ENCODE assay signal across 2 cellular contexts in the genomic region with DNA sequence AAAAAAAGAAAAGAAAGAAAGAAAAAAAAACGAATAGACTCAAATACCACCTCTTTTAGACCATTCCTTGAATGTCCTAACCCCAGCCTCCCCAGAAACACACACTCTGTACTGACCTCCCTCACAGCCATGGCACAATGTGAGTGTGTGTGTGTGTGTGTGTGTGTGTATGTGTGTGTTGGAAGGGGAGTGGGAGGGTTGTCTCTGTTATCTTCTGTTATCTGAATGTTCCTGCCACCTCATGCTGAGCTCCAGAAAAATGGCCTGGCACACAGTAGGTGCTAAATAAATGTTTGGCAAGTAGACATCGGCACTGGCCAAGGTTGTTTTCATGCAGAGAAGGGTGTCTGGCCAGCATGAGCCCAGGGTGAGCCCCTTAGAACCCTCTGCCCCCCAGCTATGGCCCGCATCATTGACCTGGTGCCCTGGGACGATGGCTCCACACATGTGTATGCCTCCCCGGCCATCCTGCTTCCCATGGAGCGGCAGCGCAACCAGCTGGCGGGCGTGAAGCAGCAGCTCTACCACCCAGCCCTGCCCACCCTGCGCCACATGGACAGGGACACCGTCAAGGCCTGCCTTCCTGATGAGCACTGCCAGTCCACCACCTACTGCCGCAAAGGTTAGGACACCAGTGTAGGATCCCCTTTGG.
A peak's percentile ranks its signal among the peaks of the same experiment; 100 is the strongest.
TF ChIP-seq lines count a peak whose summit lies in the region.

No MANE protein-coding gene starts in this region.

TF ChIP-seq in Ishikawa, 13 proteins besides CTCF, POLR2A, EP300 and RAD21:
- TF ChIP-seq TEAD4 (IDR thresholded peaks at IDR 0.05) (no peak), YY1 (IDR thresholded peaks at IDR 0.05; ENCODE audit: low read depth) (no peak), TCF12 (IDR thresholded peaks at IDR 0.05; ENCODE audit: low read depth) (no peak), CEBPB (IDR thresholded peaks at IDR 0.05) (no peak), ZBTB7A (IDR thresholded peaks at IDR 0.05; ENCODE audit: low read depth) (no peak), FOXM1 (IDR thresholded peaks at IDR 0.05; ENCODE audit: borderline replicate concordance, low read depth) (no peak), CREB1 (IDR thresholded peaks at IDR 0.05; ENCODE audit: low read depth) (no peak), TAF1 (IDR thresholded peaks at IDR 0.05; ENCODE audit: low read depth) (no peak), MAX (IDR thresholded peaks at IDR 0.05) (no peak), NFIC (IDR thresholded peaks at IDR 0.05) (no peak), EGR1 (IDR thresholded peaks at IDR 0.05) (no peak)
- TF ChIP-seq, protein P1, sequence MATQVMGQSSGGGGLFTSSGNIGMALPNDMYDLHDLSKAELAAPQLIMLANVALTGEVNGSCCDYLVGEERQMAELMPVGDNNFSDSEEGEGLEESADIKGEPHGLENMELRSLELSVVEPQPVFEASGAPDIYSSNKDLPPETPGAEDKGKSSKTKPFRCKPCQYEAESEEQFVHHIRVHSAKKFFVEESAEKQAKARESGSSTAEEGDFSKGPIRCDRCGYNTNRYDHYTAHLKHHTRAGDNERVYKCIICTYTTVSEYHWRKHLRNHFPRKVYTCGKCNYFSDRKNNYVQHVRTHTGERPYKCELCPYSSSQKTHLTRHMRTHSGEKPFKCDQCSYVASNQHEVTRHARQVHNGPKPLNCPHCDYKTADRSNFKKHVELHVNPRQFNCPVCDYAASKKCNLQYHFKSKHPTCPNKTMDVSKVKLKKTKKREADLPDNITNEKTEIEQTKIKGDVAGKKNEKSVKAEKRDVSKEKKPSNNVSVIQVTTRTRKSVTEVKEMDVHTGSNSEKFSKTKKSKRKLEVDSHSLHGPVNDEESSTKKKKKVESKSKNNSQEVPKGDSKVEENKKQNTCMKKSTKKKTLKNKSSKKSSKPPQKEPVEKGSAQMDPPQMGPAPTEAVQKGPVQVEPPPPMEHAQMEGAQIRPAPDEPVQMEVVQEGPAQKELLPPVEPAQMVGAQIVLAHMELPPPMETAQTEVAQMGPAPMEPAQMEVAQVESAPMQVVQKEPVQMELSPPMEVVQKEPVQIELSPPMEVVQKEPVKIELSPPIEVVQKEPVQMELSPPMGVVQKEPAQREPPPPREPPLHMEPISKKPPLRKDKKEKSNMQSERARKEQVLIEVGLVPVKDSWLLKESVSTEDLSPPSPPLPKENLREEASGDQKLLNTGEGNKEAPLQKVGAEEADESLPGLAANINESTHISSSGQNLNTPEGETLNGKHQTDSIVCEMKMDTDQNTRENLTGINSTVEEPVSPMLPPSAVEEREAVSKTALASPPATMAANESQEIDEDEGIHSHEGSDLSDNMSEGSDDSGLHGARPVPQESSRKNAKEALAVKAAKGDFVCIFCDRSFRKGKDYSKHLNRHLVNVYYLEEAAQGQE (IDR thresholded peaks at IDR 0.05; ENCODE audit: low read depth), result no peak
- TF ChIP-seq, protein P2, sequence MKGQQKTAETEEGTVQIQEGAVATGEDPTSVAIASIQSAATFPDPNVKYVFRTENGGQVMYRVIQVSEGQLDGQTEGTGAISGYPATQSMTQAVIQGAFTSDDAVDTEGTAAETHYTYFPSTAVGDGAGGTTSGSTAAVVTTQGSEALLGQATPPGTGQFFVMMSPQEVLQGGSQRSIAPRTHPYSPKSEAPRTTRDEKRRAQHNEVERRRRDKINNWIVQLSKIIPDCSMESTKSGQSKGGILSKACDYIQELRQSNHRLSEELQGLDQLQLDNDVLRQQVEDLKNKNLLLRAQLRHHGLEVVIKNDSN (IDR thresholded peaks at IDR 0.05), result no peak

TF ChIP-seq in K562, 482 proteins besides CTCF, POLR2A, EP300 and RAD21 (continues in another document):
- TF ChIP-seq FOXP1 (CRISPR knock-in tag; IDR thresholded peaks at IDR 0.05) (0 out of 2 replicates have a peak, but pooled peaks have one; percentile 40), MTA3 (IDR thresholded peaks at IDR 0.05; ENCODE audit: borderline replicate concordance) (0 out of 2 replicates have a peak, but pooled peaks have one; percentile 54), ZNF785 (CRISPR knock-in tag; IDR thresholded peaks at IDR 0.05) (no peak), ZBTB1 (CRISPR knock-in tag; IDR thresholded peaks at IDR 0.05; ENCODE audit: borderline replicate concordance, low read depth) (no peak), TRIM24 (IDR thresholded peaks at IDR 0.05) (0 out of 4 replicates have a peak, but pooled peaks have one; percentile 30 to 42), ZHX1 (conservative IDR thresholded peaks at IDR 0.05; ENCODE audit: low read length) (no peak), RBM25 (IDR thresholded peaks at IDR 0.05; ENCODE audit: low read depth, low read length, severe bottlenecking) (no peak), DDX20 (tag; IDR thresholded peaks at IDR 0.05; ENCODE audit: low read depth) (no peak), NR3C1 (CRISPR knock-in tag; IDR thresholded peaks at IDR 0.05) (no peak), ZBTB5 (IDR thresholded peaks at IDR 0.05) (no peak), ZNF76 (CRISPR knock-in tag; IDR thresholded peaks at IDR 0.05; ENCODE audit: borderline replicate concordance) (no peak), BRD9 (IDR thresholded peaks at IDR 0.05; ENCODE audit: low read depth, partially characterized antibody) (peak; percentile 21), ILF3 (IDR thresholded peaks at IDR 0.05; ENCODE audit: borderline replicate concordance) (no peak), PHF20 (IDR thresholded peaks at IDR 0.05; ENCODE audit: partially characterized antibody) (no peak), POLR3A (IDR thresholded peaks at IDR 0.05; ENCODE audit: borderline replicate concordance, extremely low read depth, insufficient read depth, insufficient read length) (no peak), ZNF165 (CRISPR knock-in tag; IDR thresholded peaks at IDR 0.05; ENCODE audit: borderline replicate concordance) (no peak), GABPB2 (CRISPR knock-in tag; conservative IDR thresholded peaks at IDR 0.05) (no peak), GATA2 (CRISPR knock-in tag; IDR thresholded peaks at IDR 0.05) (0 out of 2 replicates have a peak, but pooled peaks have one; percentile 33), CHAMP1 (IDR thresholded peaks at IDR 0.05) (no peak; the same call in 1 of the 2 replicates), PTRF (tag; IDR thresholded peaks at IDR 0.05) (no peak), ZNF57 (CRISPR knock-in tag; IDR thresholded peaks at IDR 0.05) (no peak), CEBPG (CRISPR knock-in tag; IDR thresholded peaks at IDR 0.05) (no peak), CEBPG (tag; conservative IDR thresholded peaks at IDR 0.05 in 1 of 2, IDR thresholded peaks at IDR 0.05 in 1 of 2) (no peak), CAMTA2 (CRISPR knock-in tag; conservative IDR thresholded peaks at IDR 0.05) (no peak), NFIX (CRISPR knock-in tag; IDR thresholded peaks at IDR 0.05; ENCODE audit: low read depth) (no peak), PHB (CRISPR knock-in tag; IDR thresholded peaks at IDR 0.05) (no peak), NCOA2 (IDR thresholded peaks at IDR 0.05; ENCODE audit: partially characterized antibody in 2 of 2) (no peak), BDP1 (IDR thresholded peaks at IDR 0.05; ENCODE audit: insufficient read depth, insufficient read length) (no peak), SMAD2 (IDR thresholded peaks at IDR 0.05; ENCODE audit: low read depth, low read length) (no peak), ZZZ3 (IDR thresholded peaks at IDR 0.05) (no peak), CBFA2T2 (conservative IDR thresholded peaks at IDR 0.05) (peak; percentile 47), SREBF2 (CRISPR knock-in tag; IDR thresholded peaks at IDR 0.05) (no peak), ZKSCAN8 (CRISPR knock-in tag; IDR thresholded peaks at IDR 0.05) (peak; percentile 99)
- TF ChIP-seq, protein P3, sequence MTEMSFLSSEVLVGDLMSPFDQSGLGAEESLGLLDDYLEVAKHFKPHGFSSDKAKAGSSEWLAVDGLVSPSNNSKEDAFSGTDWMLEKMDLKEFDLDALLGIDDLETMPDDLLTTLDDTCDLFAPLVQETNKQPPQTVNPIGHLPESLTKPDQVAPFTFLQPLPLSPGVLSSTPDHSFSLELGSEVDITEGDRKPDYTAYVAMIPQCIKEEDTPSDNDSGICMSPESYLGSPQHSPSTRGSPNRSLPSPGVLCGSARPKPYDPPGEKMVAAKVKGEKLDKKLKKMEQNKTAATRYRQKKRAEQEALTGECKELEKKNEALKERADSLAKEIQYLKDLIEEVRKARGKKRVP (CRISPR knock-in tag; IDR thresholded peaks at IDR 0.05), result no peak
- TF ChIP-seq, protein P4, sequence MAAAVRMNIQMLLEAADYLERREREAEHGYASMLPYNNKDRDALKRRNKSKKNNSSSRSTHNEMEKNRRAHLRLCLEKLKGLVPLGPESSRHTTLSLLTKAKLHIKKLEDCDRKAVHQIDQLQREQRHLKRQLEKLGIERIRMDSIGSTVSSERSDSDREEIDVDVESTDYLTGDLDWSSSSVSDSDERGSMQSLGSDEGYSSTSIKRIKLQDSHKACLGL (CRISPR knock-in tag; IDR thresholded peaks at IDR 0.05; ENCODE audit: borderline replicate concordance, poor library complexity, severe bottlenecking), result no peak
- TF ChIP-seq, protein P5, sequence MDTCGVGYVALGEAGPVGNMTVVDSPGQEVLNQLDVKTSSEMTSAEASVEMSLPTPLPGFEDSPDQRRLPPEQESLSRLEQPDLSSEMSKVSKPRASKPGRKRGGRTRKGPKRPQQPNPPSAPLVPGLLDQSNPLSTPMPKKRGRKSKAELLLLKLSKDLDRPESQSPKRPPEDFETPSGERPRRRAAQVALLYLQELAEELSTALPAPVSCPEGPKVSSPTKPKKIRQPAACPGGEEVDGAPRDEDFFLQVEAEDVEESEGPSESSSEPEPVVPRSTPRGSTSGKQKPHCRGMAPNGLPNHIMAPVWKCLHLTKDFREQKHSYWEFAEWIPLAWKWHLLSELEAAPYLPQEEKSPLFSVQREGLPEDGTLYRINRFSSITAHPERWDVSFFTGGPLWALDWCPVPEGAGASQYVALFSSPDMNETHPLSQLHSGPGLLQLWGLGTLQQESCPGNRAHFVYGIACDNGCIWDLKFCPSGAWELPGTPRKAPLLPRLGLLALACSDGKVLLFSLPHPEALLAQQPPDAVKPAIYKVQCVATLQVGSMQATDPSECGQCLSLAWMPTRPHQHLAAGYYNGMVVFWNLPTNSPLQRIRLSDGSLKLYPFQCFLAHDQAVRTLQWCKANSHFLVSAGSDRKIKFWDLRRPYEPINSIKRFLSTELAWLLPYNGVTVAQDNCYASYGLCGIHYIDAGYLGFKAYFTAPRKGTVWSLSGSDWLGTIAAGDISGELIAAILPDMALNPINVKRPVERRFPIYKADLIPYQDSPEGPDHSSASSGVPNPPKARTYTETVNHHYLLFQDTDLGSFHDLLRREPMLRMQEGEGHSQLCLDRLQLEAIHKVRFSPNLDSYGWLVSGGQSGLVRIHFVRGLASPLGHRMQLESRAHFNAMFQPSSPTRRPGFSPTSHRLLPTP (IDR thresholded peaks at IDR 0.05; ENCODE audit: borderline replicate concordance, extremely low read depth, insufficient read length), result no peak
